Comparison of ENCODE assay signal across 10 cellular contexts in genomic region chr5:170596482-170596881, GRCh38.
"Had no signal": no experiment of that assay in that cellular context is flagged by ENCODE, and none has a peak within 500 bp of the region (broad histone marks: within the 10 kb centered on the region; RNA-seq: fewer than 3 reads in every experiment).

No MANE protein-coding gene starts in this region.

- ATAC-seq: left colon, T-cell had no signal

- H3K4me3 Mint-ChIP-seq: activated CD4-positive, alpha-beta memory T cell treated with anti-CD3 and anti-CD28 coated beads, Interleukin-2, amount 10 ng/mL, durations not matched to agents 7 days and 5 days; activated T-helper 1 cell treated with anti-CD3 and anti-CD28 coated beads, Interleukin-12 subunit alpha, Interleukin-12 subunit beta, Interleukin-2, Interleukin-4 antibody, amounts not matched to agents 30 ng/mL and 10 ng/mL and 1 ng/mL, durations not matched to agents 14 hours and 24 hours and 36 hours; natural killer cell treated with Interleukin-12 subunit alpha and Interleukin-12 subunit beta and Interleukin-15 and Interleukin-18, amount 100 ng/mL, for 72 hours; T-cell had no signal

- H3K27ac ChIP-seq: thyroid gland, vagina had no signal

- H3K4me3 ChIP-seq: adrenal gland, lung, thyroid gland, vagina had no signal

- DNase-seq: left colon; stimulated activated CD4-positive, alpha-beta T cell treated with anti-CD3 and anti-CD28 coated beads, Interleukin-4, amount 100 ng/mL, for 4 hours; T-cell; thyroid gland had no signal

- H3K4me1 ChIP-seq: thyroid gland had no signal

- H3K27me3 ChIP-seq: adrenal gland, thyroid gland, vagina had no signal

- H3K36me3 Mint-ChIP-seq: natural killer cell treated with Interleukin-12 subunit alpha and Interleukin-12 subunit beta and Interleukin-15 and Interleukin-18, amount 100 ng/mL, for 72 hours; T-cell had no signal

- H3K9me3 Mint-ChIP-seq: activated CD4-positive, alpha-beta memory T cell treated with anti-CD3 and anti-CD28 coated beads, Interleukin-2, amount 10 ng/mL, durations not matched to agents 7 days and 5 days; activated T-helper 1 cell treated with anti-CD3 and anti-CD28 coated beads, Interleukin-12 subunit alpha, Interleukin-12 subunit beta, Interleukin-2, Interleukin-4 antibody, amounts not matched to agents 30 ng/mL and 10 ng/mL and 1 ng/mL, durations not matched to agents 14 hours and 24 hours and 36 hours; natural killer cell treated with Interleukin-12 subunit alpha and Interleukin-12 subunit beta and Interleukin-15 and Interleukin-18, amount 100 ng/mL, for 72 hours; T-cell had no signal

- H3K27ac Mint-ChIP-seq: activated CD4-positive, alpha-beta memory T cell treated with anti-CD3 and anti-CD28 coated beads, Interleukin-2, amount 10 ng/mL, durations not matched to agents 7 days and 5 days; activated T-helper 1 cell treated with anti-CD3 and anti-CD28 coated beads, Interleukin-12 subunit alpha, Interleukin-12 subunit beta, Interleukin-2, Interleukin-4 antibody, amounts not matched to agents 30 ng/mL and 10 ng/mL and 1 ng/mL, durations not matched to agents 14 hours and 24 hours and 36 hours; natural killer cell treated with Interleukin-12 subunit alpha and Interleukin-12 subunit beta and Interleukin-15 and Interleukin-18, amount 100 ng/mL, for 72 hours; T-cell had no signal

- H3K9me3 ChIP-seq: adrenal gland, thyroid gland, vagina had no signal

- H3K36me3 ChIP-seq: adrenal gland, thyroid gland, vagina had no signal
